12 cellular contexts compared by ENCODE assay signal in the genomic region with DNA sequence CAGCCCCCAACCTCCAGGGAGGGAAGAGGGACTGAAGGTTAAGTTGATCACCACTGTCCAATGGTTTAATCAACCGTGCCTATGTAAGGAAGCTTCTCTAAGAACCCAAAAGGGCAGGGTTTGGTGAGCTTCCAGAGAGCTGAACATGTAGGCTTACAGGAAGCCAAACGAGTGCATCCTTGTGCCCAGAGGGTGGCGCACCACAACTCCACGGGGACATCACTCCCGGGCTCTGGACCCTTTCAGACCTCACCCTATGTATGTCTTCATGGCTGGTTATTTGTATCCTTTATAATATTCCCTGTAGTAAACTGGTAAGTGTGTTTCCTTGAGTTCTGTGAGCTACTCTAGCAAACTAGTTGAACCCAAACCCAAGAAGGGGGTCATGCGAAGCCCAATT. TPM values are rescaled to one million over a fixed set of nuclear protein-coding genes. Genes with fewer than 3 reads are reported as not detected.
DNase-seq lines count a peak whose midpoint lies in the region; TF ChIP-seq lines count a peak whose summit lies in the region.
"Had no signal": no experiment of that assay in that cellular context is flagged by ENCODE, and none has a peak within 500 bp of the region (broad histone marks: within the 10 kb centered on the region; RNA-seq: fewer than 3 reads in every experiment).

No MANE protein-coding gene starts in this region.

- TF ChIP-seq CTCF in HFFc6 (IDR thresholded peaks at IDR 0.05) (peak; percentile 35; the same call in 1 of the 2 replicates), cardiac fibroblast (IDR thresholded peaks at IDR 0.05; ENCODE audit: low read depth, low read length) (peak; percentile 22), osteocyte (IDR thresholded peaks at IDR 0.05) (peak; percentile 7), mesothelial cell of epicardium (IDR thresholded peaks at IDR 0.05; ENCODE audit: unreplicated experiment) (no peak)

- H3K4me1 Mint-ChIP-seq in HFFc6 (ENCODE audit: low read depth), result peaks cover 6% of the 10 kb centered on the region; the same call in 1 of the 2 replicates
- H3K4me1 Mint-ChIP-seq in osteocyte (ENCODE audit: unreplicated experiment), result peaks cover 12% of the 10 kb centered on the region
- H3K4me1 Mint-ChIP-seq in mesothelial cell of epicardium, result no peaks in the 10 kb centered on the region

- no peak overlapping the region for H3K4me3 Mint-ChIP-seq in HFFc6
- no peak overlapping the region for H3K4me3 Mint-ChIP-seq in osteocyte (ENCODE audit: unreplicated experiment)
- H3K4me3 Mint-ChIP-seq in mesothelial cell of epicardium, result no peak overlapping the region

- peaks cover 8% of the 10 kb centered on the region for H3K27me3 Mint-ChIP-seq in HFFc6 (ENCODE audit: insufficient read depth)
- H3K27me3 Mint-ChIP-seq in osteocyte (ENCODE audit: unreplicated experiment), result peaks cover 3% of the 10 kb centered on the region
- no peaks in the 10 kb centered on the region for H3K27me3 Mint-ChIP-seq in mesothelial cell of epicardium (ENCODE audit: low read depth)

- no peak overlapping the region for H3K27ac Mint-ChIP-seq in HFFc6
- no peak overlapping the region for H3K27ac Mint-ChIP-seq in osteocyte (ENCODE audit: unreplicated experiment)
- H3K27ac Mint-ChIP-seq in mesothelial cell of epicardium, result no peak overlapping the region

- DNase-seq in DMS 273 (lab: John Stamatoyannopoulos, UW; ENCODE audit: unreplicated experiment) (peak; percentile 51), DMS 273 treated with DMSO at 0.1 percent for 48 hours (lab: John Stamatoyannopoulos, UW) (no peak), HFFc6 (no peak), cardiac fibroblast (ENCODE audit: low read depth in 2 of 2) (peak; percentile 28 to 34), osteocyte (ENCODE audit: extremely low spot score, unreplicated experiment) (no peak), NCI-H1694 (lab: John Stamatoyannopoulos, UW) (no peak), hypothalamus (lab: John Stamatoyannopoulos, UW) (no peak), mesothelial cell of epicardium (ENCODE audit: low spot score in 2 of 2, unreplicated experiment in 2 of 2) (no peak)
- DNase-seq: NCI-H2081 treated with DMSO at 0.1 percent for 48 hours; stimulated activated CD4-positive, alpha-beta T cell treated with anti-CD3 and anti-CD28 coated beads, Interleukin-2, amount 100 ng/mL, for 48 hours; upper lobe of right lung had no signal

- H3K4me3 ChIP-seq in cardiac fibroblast (replicated peaks in 1 of 2; ENCODE audit: low read depth in 2 of 2, low read length in 2 of 2), result no peak overlapping the region
- H3K4me3 ChIP-seq: upper lobe of right lung had no signal

- peaks cover 16% of the 10 kb centered on the region for H3K36me3 Mint-ChIP-seq in HFFc6 (ENCODE audit: low read depth)
- peaks cover 24% of the 10 kb centered on the region for H3K36me3 Mint-ChIP-seq in osteocyte (ENCODE audit: unreplicated experiment)
- peaks cover 16% of the 10 kb centered on the region for H3K36me3 Mint-ChIP-seq in mesothelial cell of epicardium

- H3K9me3 Mint-ChIP-seq in HFFc6, result no peaks in the 10 kb centered on the region
- no peaks in the 10 kb centered on the region for H3K9me3 Mint-ChIP-seq in osteocyte (ENCODE audit: unreplicated experiment)
- H3K9me3 Mint-ChIP-seq in mesothelial cell of epicardium, result no peaks in the 10 kb centered on the region

RNA-seq across cellular contexts. Expression of gene NFKB2, which starts 11.5 kb away (rescaled TPM):
- total RNA-seq in HFFc6 (2021; fragmentation: NEBNext Ultra II Directional; extraction: Animal tissue kit (Norgen Biotek cat#: 25700)), result 10 to 100 TPM; 23.1 to 27.4 (median 26.1) TPM
- total RNA-seq in osteocyte (32.5 and 38.6 TPM in 2 replicates), mesothelial cell of epicardium (51.7 to 56.6 TPM (median 55.8 TPM) in 3 replicates)

RNA-seq across cellular contexts. Expression of gene PSD, which starts 34.5 kb away (rescaled TPM):
- total RNA-seq in HFFc6 (2021; fragmentation: NEBNext Ultra II Directional; extraction: Animal tissue kit (Norgen Biotek cat#: 25700)), result 1 to 10 TPM in 2 of 6 experiments, under 1 TPM in 4; 0.37 to 1.4 (median 0.69) TPM
- total RNA-seq in osteocyte (0.99 and 1.8 TPM in 2 replicates), mesothelial cell of epicardium (12.4 to 14.3 TPM (median 13.4 TPM) in 3 replicates)
- total RNA-seq: A172 had no signal

RNA-seq across cellular contexts. Expression of gene FBXL15, which starts 36.6 kb away (rescaled TPM):
- 10 to 100 TPM in 4 of 6 experiments, 1 to 10 TPM in 2; 9.2 to 13.2 (median 11.5) TPM for total RNA-seq in HFFc6 (2021; fragmentation: NEBNext Ultra II Directional; extraction: Animal tissue kit (Norgen Biotek cat#: 25700))
- total RNA-seq in osteocyte, result 9.8 and 10.5 TPM in 2 replicates
- total RNA-seq in mesothelial cell of epicardium, result 9.4 to 11.7 TPM (median 10.1 TPM) in 3 replicates

RNA-seq across cellular contexts. Expression of gene CUEDC2, which starts 48.3 kb away (rescaled TPM):
- 10 to 100 TPM; 62.6 to 75.9 (median 72.5) TPM for total RNA-seq in HFFc6 (2021; fragmentation: NEBNext Ultra II Directional; extraction: Animal tissue kit (Norgen Biotek cat#: 25700))
- 81.3 and 82.1 TPM in 2 replicates for total RNA-seq in osteocyte
- total RNA-seq in mesothelial cell of epicardium, result 75.0 to 80.5 TPM (median 75.6 TPM) in 3 replicates

Comparison
In these comparisons a context has a peak if more than half of its experiments do, and no peak if none do; other contexts are left out.
1. DNase-seq: peak in DMS 273 (single experiment) and cardiac fibroblast (2 of 2); none in DMS 273 treated with DMSO at 0.1 percent for 48 hours (single experiment), HFFc6 (single experiment), osteocyte (single experiment), NCI-H1694 (single experiment), hypothalamus (0 of 51) and mesothelial cell of epicardium (0 of 2).